Comparison of ENCODE assay signal across 11 cellular contexts in genomic region chr5:168047669-168048111, GRCh38.
A peak's percentile ranks its signal among the peaks of the same experiment; 100 is the strongest.
DNase-seq lines count a peak whose midpoint lies in the region; ATAC-seq and TF ChIP-seq lines count a peak whose summit lies in the region.
"Had no signal": no experiment of that assay in that cellular context is flagged by ENCODE, and none has a peak within 500 bp of the region (broad histone marks: within the 10 kb centered on the region; RNA-seq: fewer than 3 reads in every experiment).

No MANE protein-coding gene starts in this region.

- H2AFZ ChIP-seq in PC-3 (ENCODE audit: low read length) = no peak overlapping the region

- H3K4me2 ChIP-seq in PC-3 (ENCODE audit: low read length) = no peak overlapping the region

- H3K4me1 Mint-ChIP-seq in activated T-helper 1 cell treated with anti-CD3 and anti-CD28 coated beads, Interleukin-12 subunit alpha, Interleukin-12 subunit beta, Interleukin-2, Interleukin-4 antibody, amounts not matched to agents 30 ng/mL and 10 ng/mL and 1 ng/mL, durations not matched to agents 14 hours and 24 hours and 36 hours (ENCODE audit: low read depth) = no peaks in the 10 kb centered on the region
- H3K4me1 Mint-ChIP-seq: activated T-helper 17 cell treated with anti-CD3 and anti-CD28 coated beads, Interleukin-2, amount 50 U/mL, for 72 hours had no signal

- DNase-seq in PC-3 (no peak), left ventricle myocardium superior (peak; percentile 85), NCI-H187 (lab: John Stamatoyannopoulos, UW) (no peak), SKM-1 (lab: John Stamatoyannopoulos, UW; ENCODE audit: unreplicated experiment) (no peak), OCI-M1 (lab: John Stamatoyannopoulos, UW) (no peak)
- no peak for DNase-seq in activated T-helper 1 cell treated with anti-CD3 and anti-CD28 coated beads, Interleukin-12 subunit alpha, Interleukin-12 subunit beta, Interleukin-2, Interleukin-4 antibody, amounts not matched to agents 30 ng/mL and 10 ng/mL and 1 ng/mL, durations not matched to agents 14 hours and 24 hours and 36 hours (ENCODE audit: low spot score)

- no peaks in the 10 kb centered on the region for H3K9me2 ChIP-seq in PC-3 (replicated peaks; ENCODE audit: low read length)

- ATAC-seq in GM21723 (IDR thresholded peaks at IDR 0.05; ENCODE audit: unreplicated experiment) (peak; percentile 26), PC-3 (peak; percentile 35; the same call in 1 of the 2 replicates), left ventricle myocardium superior (peak; percentile 92)
- ATAC-seq: activated T-helper 17 cell treated with anti-CD3 and anti-CD28 coated beads, Interleukin-2, amount 50 U/mL, for 72 hours had no signal

- H3K36me3 Mint-ChIP-seq in activated T-helper 1 cell treated with anti-CD3 and anti-CD28 coated beads, Interleukin-12 subunit alpha, Interleukin-12 subunit beta, Interleukin-2, Interleukin-4 antibody, amounts not matched to agents 30 ng/mL and 10 ng/mL and 1 ng/mL, durations not matched to agents 14 hours and 24 hours and 36 hours (ENCODE audit: low read depth) = no peaks in the 10 kb centered on the region
- H3K36me3 Mint-ChIP-seq: natural killer cell treated with Interleukin-12 subunit alpha and Interleukin-12 subunit beta and Interleukin-15 and Interleukin-18, amount 100 ng/mL, for 72 hours had no signal

- H3K4me3 Mint-ChIP-seq in activated T-helper 1 cell treated with anti-CD3 and anti-CD28 coated beads, Interleukin-12 subunit alpha, Interleukin-12 subunit beta, Interleukin-2, Interleukin-4 antibody, amounts not matched to agents 30 ng/mL and 10 ng/mL and 1 ng/mL, durations not matched to agents 14 hours and 24 hours and 36 hours = no peak overlapping the region
- H3K4me3 Mint-ChIP-seq: activated T-helper 17 cell treated with anti-CD3 and anti-CD28 coated beads, Interleukin-2, amount 50 U/mL, for 72 hours; natural killer cell treated with Interleukin-12 subunit alpha and Interleukin-12 subunit beta and Interleukin-15 and Interleukin-18, amount 100 ng/mL, for 72 hours had no signal

- no peak overlapping the region for H3K27ac Mint-ChIP-seq in activated T-helper 1 cell treated with anti-CD3 and anti-CD28 coated beads, Interleukin-12 subunit alpha, Interleukin-12 subunit beta, Interleukin-2, Interleukin-4 antibody, amounts not matched to agents 30 ng/mL and 10 ng/mL and 1 ng/mL, durations not matched to agents 14 hours and 24 hours and 36 hours
- H3K27ac Mint-ChIP-seq: activated T-helper 17 cell treated with anti-CD3 and anti-CD28 coated beads, Interleukin-2, amount 50 U/mL, for 72 hours; natural killer cell treated with Interleukin-12 subunit alpha and Interleukin-12 subunit beta and Interleukin-15 and Interleukin-18, amount 100 ng/mL, for 72 hours had no signal

- peaks cover 57% of the 10 kb centered on the region for H3K27me3 ChIP-seq in PC-3 (ENCODE audit: low read length)
- H3K27me3 ChIP-seq: dorsolateral prefrontal cortex had no signal

- H3F3A ChIP-seq in PC-3 (ENCODE audit: low read length, unreplicated experiment) = no peaks in the 10 kb centered on the region

- POLR2A ChIA-PET in PC-3 (lab: Charles Lee; ENCODE audit: unreplicated experiment) = no interaction called here

- H3K27ac ChIP-seq in 22Rv1 (no peak overlapping the region), PC-3 (ENCODE audit: low read length) (no peak overlapping the region)

- no peaks in the 10 kb centered on the region for H3K79me2 ChIP-seq in PC-3 (ENCODE audit: low read length)

- CTCF ChIA-PET in PC-3 (lab: Charles Lee) = interaction anchor here (0.5 kb wide), 2 partner anchors 172 to 477 kb away, joined by 4 to 5 read pairs; no protein-coding TSS in a partner anchor

- no peaks in the 10 kb centered on the region for H4K20me1 ChIP-seq in PC-3 (ENCODE audit: low read length)

- no peaks in the 10 kb centered on the region for H3K36me3 ChIP-seq in PC-3 (ENCODE audit: low read depth, low read length)

- no TSS peak for BruUV-seq in PC-3 (replicated peaks; lab: Mats Ljungman, UMichigan)

- H3K9ac ChIP-seq in PC-3 (ENCODE audit: low read length) = no peak overlapping the region

- intact Hi-C loops in PC-3 (cut with micrococcal nuclease) = loop anchor here (1.0 to 5.0 kb wide), 2 partner anchors 465 to 1085 kb away; no protein-coding TSS in a partner anchor
- intact Hi-C loops in left ventricle myocardium superior (cut with micrococcal nuclease) = no loop called here
- intact Hi-C loops in activated T-helper 1 cell treated with anti-CD3 and anti-CD28 coated beads, Interleukin-12 subunit alpha, Interleukin-12 subunit beta, Interleukin-2, Interleukin-4 antibody, amounts not matched to agents 30 ng/mL and 10 ng/mL and 1 ng/mL, durations not matched to agents 14 hours and 24 hours and 36 hours (cut with micrococcal nuclease) = loop anchor here (2.0 kb wide), 1 partner anchor 325 kb away; no protein-coding TSS in a partner anchor

- no peak overlapping the region for H3K4me3 ChIP-seq in PC-3 (ENCODE audit: low read length)
- H3K4me3 ChIP-seq: dorsolateral prefrontal cortex had no signal

- no peaks in the 10 kb centered on the region for H3K4me1 ChIP-seq in PC-3 (ENCODE audit: insufficient read depth, low read length)

- peak; percentile 49 for TF ChIP-seq CTCF in 22Rv1 (IDR thresholded peaks at IDR 0.05)
- no peak for TF ChIP-seq CTCF in PC-3 (conservative IDR thresholded peaks at IDR 0.05; ENCODE audit: low read depth, low read length)

- H3K9me3 Mint-ChIP-seq in activated T-helper 1 cell treated with anti-CD3 and anti-CD28 coated beads, Interleukin-12 subunit alpha, Interleukin-12 subunit beta, Interleukin-2, Interleukin-4 antibody, amounts not matched to agents 30 ng/mL and 10 ng/mL and 1 ng/mL, durations not matched to agents 14 hours and 24 hours and 36 hours = no peaks in the 10 kb centered on the region
- H3K9me3 Mint-ChIP-seq: activated T-helper 17 cell treated with anti-CD3 and anti-CD28 coated beads, Interleukin-2, amount 50 U/mL, for 72 hours; natural killer cell treated with Interleukin-12 subunit alpha and Interleukin-12 subunit beta and Interleukin-15 and Interleukin-18, amount 100 ng/mL, for 72 hours had no signal

- H3K9me3 ChIP-seq in PC-3 (ENCODE audit: low read length) = no peaks in the 10 kb centered on the region

- no peaks in the 10 kb centered on the region for H3K27me3 Mint-ChIP-seq in activated T-helper 1 cell treated with anti-CD3 and anti-CD28 coated beads, Interleukin-12 subunit alpha, Interleukin-12 subunit beta, Interleukin-2, Interleukin-4 antibody, amounts not matched to agents 30 ng/mL and 10 ng/mL and 1 ng/mL, durations not matched to agents 14 hours and 24 hours and 36 hours (ENCODE audit: insufficient read depth)

Comparison
In these comparisons a context has a peak if more than half of its experiments do, and no peak if none do; other contexts are left out.
1. ATAC-seq: peak in every context shown above with its lines; median percentile 92 in left ventricle myocardium superior; 35 in PC-3; 26 in GM21723.